ENCODE assay signal across 30 cellular contexts in the genomic region with DNA sequence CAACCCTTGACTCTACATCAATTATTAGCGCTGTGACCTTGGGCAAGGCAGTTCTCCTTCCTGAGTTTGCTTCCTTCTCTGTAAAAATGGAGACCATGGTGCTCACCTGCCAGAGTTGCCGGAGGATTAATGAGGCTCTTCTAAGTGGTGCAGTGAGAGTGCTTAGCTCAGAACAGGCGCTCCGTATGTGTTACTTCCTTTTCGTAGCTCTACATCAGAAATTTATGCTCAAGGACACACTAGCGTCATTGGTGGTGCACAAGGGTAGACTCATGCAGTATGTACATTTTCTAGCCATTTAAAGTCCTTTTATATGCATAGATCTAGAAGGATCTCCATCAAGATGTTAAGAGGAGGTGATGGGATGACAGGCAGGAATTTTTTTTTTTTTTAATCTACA.
"Had no signal": no experiment of that assay in that cellular context is flagged by ENCODE, and none has a peak within 500 bp of the region (broad histone marks: within the 10 kb centered on the region; RNA-seq: fewer than 3 reads in every experiment).

No MANE protein-coding gene starts in this region.

- H3K9me3 Mint-ChIP-seq: activated naive CD4-positive, alpha-beta T cell treated with anti-CD3 and anti-CD28 coated beads for 36 hours; activated T-helper 1 cell treated with anti-CD3 and anti-CD28 coated beads, Interleukin-12 subunit alpha, Interleukin-12 subunit beta, Interleukin-2, Interleukin-4 antibody, amounts not matched to agents 30 ng/mL and 10 ng/mL and 1 ng/mL, durations not matched to agents 14 hours and 24 hours and 36 hours had no signal

- H3K36me3 ChIP-seq: adrenal gland, gastrocnemius medialis, ovary, right lobe of liver, tibial nerve, WERI-Rb-1 had no signal

- H3K27me3 ChIP-seq: adrenal gland, body of pancreas, gastrocnemius medialis, hepatocyte, ovary, right lobe of liver, tibial nerve had no signal

- DNase-seq: activated CD4-positive, alpha-beta T cell treated with anti-CD3 and anti-CD28 coated beads for 48 hours; activated CD4-positive, alpha-beta T cell treated with anti-CD3 and anti-CD28 coated beads, Interleukin-2, amount 50 U/mL, for 48 hours; activated CD8-positive, alpha-beta memory T cell treated with anti-CD3 and anti-CD28 coated beads, Interleukin-2, amount 50 U/mL, for 4 hours; activated effector memory CD4-positive, alpha-beta T cell treated with anti-CD3 and anti-CD28 coated beads, Interleukin-2, amount 50 U/mL, for 16 hours; activated naive CD4-positive, alpha-beta T cell treated with anti-CD3 and anti-CD28 coated beads for 36 hours; activated naive CD8-positive, alpha-beta T cell treated with anti-CD3 and anti-CD28 coated beads for 36 hours; activated T-cell treated with anti-CD3 and anti-CD28 coated beads, Interleukin-2, amount 50 U/mL, for 1 hour; adrenal gland; aorta; body of pancreas; effector CD8-positive, alpha-beta T cell; gastrocnemius medialis; left cardiac atrium; left ventricle myocardium superior; mucosa of descending colon; nephron progenitor cell; ovary; right lobe of liver; stimulated activated CD4-positive, alpha-beta T cell treated with anti-CD3 and anti-CD28 coated beads, Interleukin-2, amount 100 ng/mL, for 48 hours; stimulated activated naive CD4-positive, alpha-beta T cell treated with Interleukin-2 at 50 U/mL for 16 hours; T-helper 9 cell; WERI-Rb-1 had no signal

- H3K4me3 ChIP-seq: adrenal gland, body of pancreas, gastrocnemius medialis, hepatocyte, mucosa of descending colon, ovary, right lobe of liver, tibial nerve had no signal

- H3K4me3 Mint-ChIP-seq: activated naive CD4-positive, alpha-beta T cell treated with anti-CD3 and anti-CD28 coated beads for 36 hours; activated naive CD8-positive, alpha-beta T cell treated with anti-CD3 and anti-CD28 coated beads for 36 hours; activated T-helper 1 cell treated with anti-CD3 and anti-CD28 coated beads, Interleukin-12 subunit alpha, Interleukin-12 subunit beta, Interleukin-2, Interleukin-4 antibody, amounts not matched to agents 30 ng/mL and 10 ng/mL and 1 ng/mL, durations not matched to agents 14 hours and 24 hours and 36 hours; nephron progenitor cell had no signal

- FAIRE-seq: colon, keratinocyte, TTC549 had no signal

- H3K27me3 Mint-ChIP-seq: activated naive CD8-positive, alpha-beta T cell treated with anti-CD3 and anti-CD28 coated beads for 36 hours had no signal

- H3K4me2 ChIP-seq: hepatocyte had no signal

- H3K27ac Mint-ChIP-seq: activated naive CD4-positive, alpha-beta T cell treated with anti-CD3 and anti-CD28 coated beads for 36 hours; activated naive CD8-positive, alpha-beta T cell treated with anti-CD3 and anti-CD28 coated beads for 36 hours; activated T-helper 1 cell treated with anti-CD3 and anti-CD28 coated beads, Interleukin-12 subunit alpha, Interleukin-12 subunit beta, Interleukin-2, Interleukin-4 antibody, amounts not matched to agents 30 ng/mL and 10 ng/mL and 1 ng/mL, durations not matched to agents 14 hours and 24 hours and 36 hours; nephron progenitor cell; progenitor cell of endocrine pancreas had no signal

- ATAC-seq: activated CD4-positive, CD25-positive, alpha-beta regulatory T cell treated with anti-CD3 and anti-CD28 coated beads, Interleukin-2, amount 50 U/mL, for 24 hours; body of pancreas; gastrocnemius medialis; left cardiac atrium; left ventricle myocardium superior; mucosa of descending colon; right lobe of liver had no signal

- H3K27ac ChIP-seq: adrenal gland, body of pancreas, gastrocnemius medialis, hepatocyte, ovary, right lobe of liver, tibial nerve, WERI-Rb-1 had no signal

- H3K79me2 ChIP-seq: hepatocyte had no signal

- H3K9me3 ChIP-seq: adrenal gland, body of pancreas, gastrocnemius medialis, mucosa of descending colon, ovary, right lobe of liver, tibial nerve had no signal

- H3K36me3 Mint-ChIP-seq: activated naive CD8-positive, alpha-beta T cell treated with anti-CD3 and anti-CD28 coated beads for 36 hours had no signal

- H2AFZ ChIP-seq: hepatocyte had no signal
